Comparison of ENCODE assay signal across 15 cellular contexts in genomic region chr15:64682255-64682654, GRCh38.
A peak's percentile ranks its signal among the peaks of the same experiment; 100 is the strongest.
DNase-seq lines count a peak whose midpoint lies in the region; ATAC-seq and TF ChIP-seq lines count a peak whose summit lies in the region.
"Had no signal": no experiment of that assay in that cellular context is flagged by ENCODE, and none has a peak within 500 bp of the region (broad histone marks: within the 10 kb centered on the region; RNA-seq: fewer than 3 reads in every experiment).

No MANE protein-coding gene starts in this region.

- H3K36me3 ChIP-seq in Peyer's patch, result peaks cover 0 to 81% (median 0%) of the 10 kb centered on the region in 3 donors

- H3K4me3 Mint-ChIP-seq in activated naive CD4-positive, alpha-beta T cell treated with anti-CD3 and anti-CD28 coated beads, Interleukin-2, amount 10 ng/mL, durations not matched to agents 7 days and 5 days, result no peak overlapping the region
- H3K4me3 Mint-ChIP-seq in activated T-helper 17 cell treated with anti-CD3 and anti-CD28 coated beads, Interleukin-2, amount 50 U/mL, for 72 hours, result no peak overlapping the region
- peak overlapping the region; percentile 57 for H3K4me3 Mint-ChIP-seq in glutamatergic neuron (ENCODE audit: unreplicated experiment)
- no peak overlapping the region for H3K4me3 Mint-ChIP-seq in stimulated activated effector memory CD8-positive, alpha-beta T cell treated with anti-CD3 and anti-CD28 coated beads, Interleukin-12 subunit alpha, Interleukin-12 subunit beta, amount 100 ng/mL, for 72 hours

- peaks cover 58% of the 10 kb centered on the region for H3K36me3 Mint-ChIP-seq in activated naive CD4-positive, alpha-beta T cell treated with anti-CD3 and anti-CD28 coated beads, Interleukin-2, amount 10 ng/mL, durations not matched to agents 7 days and 5 days
- H3K36me3 Mint-ChIP-seq in activated T-helper 17 cell treated with anti-CD3 and anti-CD28 coated beads, Interleukin-2, amount 50 U/mL, for 72 hours (ENCODE audit: low read depth), result peaks cover 97% of the 10 kb centered on the region
- no peaks in the 10 kb centered on the region for H3K36me3 Mint-ChIP-seq in glutamatergic neuron (ENCODE audit: unreplicated experiment)
- peaks cover 88% of the 10 kb centered on the region for H3K36me3 Mint-ChIP-seq in stimulated activated effector memory CD8-positive, alpha-beta T cell treated with anti-CD3 and anti-CD28 coated beads, Interleukin-12 subunit alpha, Interleukin-12 subunit beta, amount 100 ng/mL, for 72 hours

- no peaks in the 10 kb centered on the region for H3K9me3 Mint-ChIP-seq in activated naive CD4-positive, alpha-beta T cell treated with anti-CD3 and anti-CD28 coated beads, Interleukin-2, amount 10 ng/mL, durations not matched to agents 7 days and 5 days
- H3K9me3 Mint-ChIP-seq in activated T-helper 17 cell treated with anti-CD3 and anti-CD28 coated beads, Interleukin-2, amount 50 U/mL, for 72 hours, result no peaks in the 10 kb centered on the region
- H3K9me3 Mint-ChIP-seq in glutamatergic neuron (ENCODE audit: unreplicated experiment), result peaks cover 15% of the 10 kb centered on the region
- H3K9me3 Mint-ChIP-seq in stimulated activated effector memory CD8-positive, alpha-beta T cell treated with anti-CD3 and anti-CD28 coated beads, Interleukin-12 subunit alpha, Interleukin-12 subunit beta, amount 100 ng/mL, for 72 hours, result no peaks in the 10 kb centered on the region

- no peak for ATAC-seq in activated T-helper 17 cell treated with anti-CD3 and anti-CD28 coated beads, Interleukin-2, amount 50 U/mL, for 72 hours (replicated peaks)
- no peak for ATAC-seq in stimulated activated effector memory CD8-positive, alpha-beta T cell treated with anti-CD3 and anti-CD28 coated beads, Interleukin-12 subunit alpha, Interleukin-12 subunit beta, amount 100 ng/mL, for 72 hours

- peak overlapping the region; percentile 50 for H3K27ac Mint-ChIP-seq in activated naive CD4-positive, alpha-beta T cell treated with anti-CD3 and anti-CD28 coated beads, Interleukin-2, amount 10 ng/mL, durations not matched to agents 7 days and 5 days
- peak overlapping the region; percentile 56 for H3K27ac Mint-ChIP-seq in activated T-helper 17 cell treated with anti-CD3 and anti-CD28 coated beads, Interleukin-2, amount 50 U/mL, for 72 hours
- no peak overlapping the region for H3K27ac Mint-ChIP-seq in glutamatergic neuron (ENCODE audit: unreplicated experiment)
- peak overlapping the region; percentile 60 for H3K27ac Mint-ChIP-seq in stimulated activated effector memory CD8-positive, alpha-beta T cell treated with anti-CD3 and anti-CD28 coated beads, Interleukin-12 subunit alpha, Interleukin-12 subunit beta, amount 100 ng/mL, for 72 hours

- CTCF ChIA-PET in activated naive CD4-positive, alpha-beta T cell treated with anti-CD3 and anti-CD28 coated beads, Interleukin-2, amount 10 ng/mL, durations not matched to agents 7 days and 5 days (lab: Charles Lee), result interaction anchor here (0.5 to 6.1 kb wide), 5 partner anchors 41 to 368 kb away, joined by 3 to 78 read pairs (median 4); no protein-coding TSS in a partner anchor

- H3K4me1 ChIP-seq in Peyer's patch, result peaks cover 0 to 5% (median 0%) of the 10 kb centered on the region in 4 donors

- no peaks in the 10 kb centered on the region for H3K27me3 Mint-ChIP-seq in activated naive CD4-positive, alpha-beta T cell treated with anti-CD3 and anti-CD28 coated beads, Interleukin-2, amount 10 ng/mL, durations not matched to agents 7 days and 5 days
- no peaks in the 10 kb centered on the region for H3K27me3 Mint-ChIP-seq in activated T-helper 17 cell treated with anti-CD3 and anti-CD28 coated beads, Interleukin-2, amount 50 U/mL, for 72 hours
- H3K27me3 Mint-ChIP-seq in glutamatergic neuron (ENCODE audit: unreplicated experiment), result peaks cover 4% of the 10 kb centered on the region

- H3K4me1 Mint-ChIP-seq in activated naive CD4-positive, alpha-beta T cell treated with anti-CD3 and anti-CD28 coated beads, Interleukin-2, amount 10 ng/mL, durations not matched to agents 7 days and 5 days, result no peaks in the 10 kb centered on the region
- no peaks in the 10 kb centered on the region for H3K4me1 Mint-ChIP-seq in activated T-helper 17 cell treated with anti-CD3 and anti-CD28 coated beads, Interleukin-2, amount 50 U/mL, for 72 hours
- H3K4me1 Mint-ChIP-seq in glutamatergic neuron (ENCODE audit: low read depth, unreplicated experiment), result peaks cover 8% of the 10 kb centered on the region
- H3K4me1 Mint-ChIP-seq in stimulated activated effector memory CD8-positive, alpha-beta T cell treated with anti-CD3 and anti-CD28 coated beads, Interleukin-12 subunit alpha, Interleukin-12 subunit beta, amount 100 ng/mL, for 72 hours, result no peaks in the 10 kb centered on the region

- no peak for DNase-seq in activated naive CD4-positive, alpha-beta T cell treated with anti-CD3 and anti-CD28 coated beads, Interleukin-2, amount 10 ng/mL, durations not matched to agents 7 days and 5 days
- no peak for DNase-seq in activated naive CD4-positive, alpha-beta T cell (lab: John Stamatoyannopoulos, UW)
- DNase-seq in glutamatergic neuron (peak; percentile 30), T-helper 1 cell (no peak), Peyer's patch (no peak), NCI-H1105 (lab: John Stamatoyannopoulos, UW) (no peak)
- no peak for DNase-seq in stimulated activated effector memory CD8-positive, alpha-beta T cell treated with anti-CD3 and anti-CD28 coated beads, Interleukin-12 subunit alpha, Interleukin-12 subunit beta, amount 100 ng/mL, for 72 hours (ENCODE audit: low spot score in 2 of 2)
- DNase-seq: DMS53, H7, Karpas-422, MM.1S, NCI-H1105 treated with DMSO at 0.1 percent for 48 hours, NCI-H187 had no signal

- no peak overlapping the region for H3K27ac ChIP-seq in Peyer's patch
- H3K27ac ChIP-seq: C4-2B had no signal

- TF ChIP-seq CTCF in glutamatergic neuron (IDR thresholded peaks at IDR 0.05; ENCODE audit: partially characterized antibody, unreplicated experiment), result no peak
- no peak for TF ChIP-seq CTCF in Peyer's patch (IDR thresholded peaks at IDR 0.05)

- no peaks in the 10 kb centered on the region for H3K27me3 ChIP-seq in Peyer's patch

- TF ChIP-seq POLR2A in Peyer's patch (IDR thresholded peaks at IDR 0.05), result no peak

- no peaks in the 10 kb centered on the region for H3K9me3 ChIP-seq in Peyer's patch

- H3K4me3 ChIP-seq in Peyer's patch, result no peak overlapping the region
